ENCODE assay signal across 16 cellular contexts in the genomic region with DNA sequence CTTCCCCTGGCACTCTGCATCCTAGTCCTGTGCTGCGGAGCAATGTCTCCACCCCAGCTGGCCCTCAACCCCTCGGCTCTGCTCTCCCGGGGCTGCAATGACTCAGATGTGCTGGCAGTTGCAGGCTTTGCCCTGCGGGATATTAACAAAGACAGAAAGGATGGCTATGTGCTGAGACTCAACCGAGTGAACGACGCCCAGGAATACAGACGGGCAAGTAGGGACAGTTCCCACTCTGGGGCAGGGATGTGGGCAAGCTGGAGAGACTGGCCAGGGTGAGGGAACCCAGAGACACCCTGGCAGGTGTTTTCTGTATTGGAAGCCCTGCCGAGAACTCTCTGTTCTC. TPM values are rescaled to one million over a fixed set of nuclear protein-coding genes. Genes with fewer than 3 reads are reported as not detected.
DNase-seq lines count a peak whose midpoint lies in the region; ATAC-seq, FAIRE-seq and TF ChIP-seq lines count a peak whose summit lies in the region.
"Had no signal": no experiment of that assay in that cellular context is flagged by ENCODE, and none has a peak within 500 bp of the region (broad histone marks: within the 10 kb centered on the region; RNA-seq: fewer than 3 reads in every experiment).

No MANE protein-coding gene starts in this region.

- H2BK15ac ChIP-seq in H1 (ENCODE audit: low read length) = no peak overlapping the region

- H3K9me3 ChIP-seq in H1 (ENCODE audit: insufficient read depth in 2 of 2, low read depth in 1 of 2, low read length in 1 of 2) (no peaks in the 10 kb centered on the region), right lobe of liver (no peaks in the 10 kb centered on the region)
- H3K9me3 ChIP-seq: BLaER1, upper lobe of left lung had no signal

- TF ChIP-seq CTCF in H1 (IDR thresholded peaks at IDR 0.05; ENCODE audit: control extremely low read depth in 1 of 3, insufficient read depth in 1 of 3, low read depth in 1 of 3, low read length in 3 of 3) (no peak), right lobe of liver (IDR thresholded peaks at IDR 0.05) (no peak)

- H3K4ac ChIP-seq in H1 (replicated peaks; ENCODE audit: insufficient read length, low read depth, low read length) = no peak overlapping the region

- H3K14ac ChIP-seq in H1 (ENCODE audit: insufficient read length) = no peak overlapping the region

- FAIRE-seq in H1 (lab: Jason Lieb, UNC) = no peak
- FAIRE-seq: GM12892 had no signal

- H3K4me2 ChIP-seq in H1 (ENCODE audit: insufficient read depth in 1 of 2, low read depth in 2 of 2, low read length in 2 of 2) = no peak overlapping the region
- H3K4me2 ChIP-seq: BLaER1 had no signal

- H3K27ac ChIP-seq in H1 (ENCODE audit: low read depth, low read length) (no peak overlapping the region), right lobe of liver (peak overlapping the region; percentile 73 to 87 (median 77))
- H3K27ac ChIP-seq: BLaER1, upper lobe of left lung had no signal

- intact Hi-C loops in right lobe of liver (cut with DNase I) = no loop called here

- H4K8ac ChIP-seq in H1 (ENCODE audit: extremely low read depth, insufficient read depth, low read length) = no peak overlapping the region

- no peak for TF ChIP-seq RAD21 in H1 (IDR thresholded peaks at IDR 0.05 in 1 of 2, conservative IDR thresholded peaks at IDR 0.05 in 1 of 2; ENCODE audit: low read depth in 2 of 2, low read length in 2 of 2)

- peak; percentile 51 to 71 (median 68) for ATAC-seq in right lobe of liver
- ATAC-seq in GM18873 (IDR thresholded peaks at IDR 0.05; ENCODE audit: low FRiP score, unreplicated experiment) = no peak
- no peak for ATAC-seq in GM21515 (IDR thresholded peaks at IDR 0.05; ENCODE audit: unreplicated experiment)
- ATAC-seq: naive thymus-derived CD8-positive, alpha-beta T cell had no signal

- no peaks in the 10 kb centered on the region for H3K79me2 ChIP-seq in H1 (ENCODE audit: control insufficient read depth in 1 of 2, insufficient read depth in 2 of 2, low read length in 2 of 2)

- no peaks in the 10 kb centered on the region for H3K23me2 ChIP-seq in H1 (ENCODE audit: low read depth, low read length)

- H3K56ac ChIP-seq in H1 (replicated peaks; ENCODE audit: insufficient read length, low read depth, low read length) = no peak overlapping the region

- H3K4me1 ChIP-seq in H1 (replicated peaks in 1 of 4; ENCODE audit: control insufficient read depth in 3 of 4, insufficient read depth in 4 of 4, low read length in 3 of 4) (peaks cover 5 to 12% (median 8%) of the 10 kb centered on the region in 4 experiments; a peak in 5 of 7 replicates), right lobe of liver (peaks cover 0 to 52% (median 10%) of the 10 kb centered on the region in 4 donors)

- H2BK12ac ChIP-seq in H1 (ENCODE audit: low read depth, low read length) = no peak overlapping the region

- no peak for TF ChIP-seq POLR2A in H1 (IDR thresholded peaks at IDR 0.05; ENCODE audit: control extremely low read depth in 1 of 2, low read depth in 2 of 2, low read length in 2 of 2)
- TF ChIP-seq POLR2A in right lobe of liver (IDR thresholded peaks at IDR 0.05) = no peak

- no peak overlapping the region for H2AK5ac ChIP-seq in H1 (ENCODE audit: low read depth, low read length)

- peak overlapping the region; percentile 20 for H4K5ac ChIP-seq in H1 (ENCODE audit: insufficient read length, low read depth, low read length)

- H3K9ac ChIP-seq in H1 (replicated peaks in 1 of 4; ENCODE audit: extremely low read depth in 1 of 4, low read depth in 3 of 4, low read length in 3 of 4) = no peak overlapping the region
- H3K9ac ChIP-seq: BLaER1 had no signal

- no peaks in the 10 kb centered on the region for H4K20me1 ChIP-seq in H1 (replicated peaks in 1 of 2; ENCODE audit: control insufficient read depth in 1 of 2, insufficient read depth in 2 of 2, low read length in 2 of 2)
- H4K20me1 ChIP-seq: BLaER1 had no signal

- no peaks in the 10 kb centered on the region for H3K79me1 ChIP-seq in H1 (ENCODE audit: low read depth, low read length)

- H4K91ac ChIP-seq in H1 (replicated peaks; ENCODE audit: insufficient read length, low read length) = no peak overlapping the region

- POLR2A ChIA-PET in H1 (lab: Charles Lee; ENCODE audit: partially characterized antibody) = interaction anchor here (1.4 kb wide), 1 partner anchor 143 kb away, joined by 3 read pairs; the partner anchor contains the start of gene EIF4A2

- DNase-seq in AG08395 (ENCODE audit: low spot score) (peak; percentile 33), LoVo (ENCODE audit: low spot score) (peak; percentile 9), H1 (ENCODE audit: low read depth in 1 of 2, low spot score in 2 of 2) (no peak), right lobe of liver (peak in 2 of 3 donors; percentile 64 to 67)
- no peak for DNase-seq in NK-92 treated with Interleukin-12 subunit alpha and Interleukin-12 subunit beta, amount 100 ng/mL, for 24 hours (lab: John Stamatoyannopoulos, UW)
- DNase-seq in stimulated activated CD4-positive, alpha-beta T cell treated with anti-CD3 and anti-CD28 coated beads, Interleukin-4, amount 100 ng/mL, for 4 hours = no peak
- DNase-seq: central memory CD4-positive, alpha-beta T cell; KBM-7; naive thymus-derived CD8-positive, alpha-beta T cell; NCI-H748 treated with DMSO at 0.1 percent for 48 hours; stimulated activated CD4-positive, alpha-beta T cell treated with anti-CD3 and anti-CD28 coated beads, Interleukin-2, amount 100 ng/mL, for 48 hours had no signal

- H3K18ac ChIP-seq in H1 (ENCODE audit: extremely low read depth, low read length) = 0 out of 2 replicates have a peak overlapping the region, but pooled peaks have one; percentile 19

- H3K4me3 ChIP-seq in H1 (ENCODE audit: extremely low read depth in 1 of 4, insufficient read depth in 2 of 4, low read depth in 3 of 4, low read length in 4 of 4) (no peak overlapping the region), right lobe of liver (peak overlapping the region; percentile 20 to 70 (median 48))
- H3K4me3 ChIP-seq: BLaER1, upper lobe of left lung had no signal

- no peak for TF ChIP-seq EP300 in H1 (IDR thresholded peaks at IDR 0.05; ENCODE audit: borderline replicate concordance in 1 of 2, low read depth in 2 of 2, low read length in 2 of 2)

- H2BK120ac ChIP-seq in H1 (replicated peaks; ENCODE audit: low read depth, low read length) = no peak overlapping the region

- WGBS in H1 (ENCODE audit: extremely low coverage in 1 of 2, insufficient coverage in 1 of 2, insufficient read length in 1 of 2, insufficient replicate concordance in 2 of 2, low coverage in 1 of 2, low lambda C conversion rate in 2 of 2, missing lambda C conversion rate in 1 of 2), 2 experiments = 72% methylated on average over 9 of the region's 9 CpGs; no CpG with 5 or more reads in 1 of the 2 experiments
- WGBS in right lobe of liver (ENCODE audit: insufficient coverage, low coverage, low lambda C conversion rate, missing lambda C conversion rate) = 31% methylated on average over 7 of the region's 9 CpGs

- CTCF ChIA-PET in H1 (lab: Charles Lee; ENCODE audit: partially characterized antibody) = interaction anchor here (0.9 to 1.7 kb wide), 4 partner anchors 13 to 25 kb away, joined by 3 to 5 read pairs (median 3); no protein-coding TSS in a partner anchor

- peak overlapping the region; percentile 25; the same call in 1 of the 2 replicates for H2AFZ ChIP-seq in H1 (ENCODE audit: low read length)

- no peak overlapping the region for H3K23ac ChIP-seq in H1 (ENCODE audit: insufficient read length)

- H2BK20ac ChIP-seq in H1 (ENCODE audit: low read length) = no peak overlapping the region; the same call in 1 of the 2 replicates

- H3K27me3 ChIP-seq in H1 (replicated peaks in 1 of 4; ENCODE audit: control insufficient read depth in 3 of 4, extremely low read depth in 1 of 4, insufficient read depth in 3 of 4, low read length in 3 of 4) (no peaks in the 10 kb centered on the region; a peak in 1 of 7 replicates), right lobe of liver (no peaks in the 10 kb centered on the region)
- H3K27me3 ChIP-seq: BLaER1, upper lobe of left lung had no signal

- no peak overlapping the region for H2BK5ac ChIP-seq in H1 (ENCODE audit: low read depth, low read length)

- H3K36me3 ChIP-seq in H1 (ENCODE audit: control insufficient read depth in 2 of 4, insufficient read depth in 4 of 4, low read length in 3 of 4) = no peaks in the 10 kb centered on the region
- H3K36me3 ChIP-seq in right lobe of liver = peaks cover 0 to 6% (median 0%) of the 10 kb centered on the region in 4 donors
- H3K36me3 ChIP-seq: BLaER1, upper lobe of left lung had no signal

RNA-seq across cellular contexts. Expression of gene FETUB, which starts 0.2 kb away (rescaled TPM):
- not detected in 2 replicates for total RNA-seq in H1 (2021; fragmentation: NEBNext Ultra II Directional; extraction: Animal tissue kit (Norgen Biotek cat#: 25700))
- polyA plus RNA-seq in H1 (2011; rRNA removed) = 0.15 TPM in 1 of 2 replicates, not detected in the other
- polyA plus RNA-seq in H1 (2011; cell fraction: cytosol; rRNA removed) = 0.09 TPM
- polyA plus RNA-seq in H1 (2011; cell fraction: nucleus; rRNA removed) = 0.19 TPM
- polyA plus RNA-seq in H1 (2012, experiment 1 of 2) = 0.10 to 0.25 TPM (median 0.19 TPM) in 4 replicates
- polyA plus RNA-seq in H1 (2012, experiment 2 of 2) = not detected
- not detected for polyA plus RNA-seq in H1 (2013, experiment 1 of 2)
- 0.07 TPM for polyA plus RNA-seq in H1 (2013, experiment 2 of 2)
- polyA minus RNA-seq in H1 (2011; rRNA and poly(A)+ RNA removed) = not detected in 2 replicates
- polyA minus RNA-seq in H1 (2011; cell fraction: cytosol; rRNA and poly(A)+ RNA removed) = not detected
- not detected for polyA minus RNA-seq in H1 (2011; cell fraction: nucleus; rRNA and poly(A)+ RNA removed)
- total RNA-seq in right lobe of liver = 100 to 1,000 TPM in 1 of 6 experiments, 10 to 100 TPM in 3, 1 to 10 TPM in 2; 4.4 to 195 (median 47.9) TPM
- total RNA-seq: naive thymus-derived CD8-positive, alpha-beta T cell; upper lobe of left lung had no signal
- polyA plus RNA-seq: naive thymus-derived CD8-positive, alpha-beta T cell had no signal

RNA-seq across cellular contexts. Expression of gene HRG, which starts 25.4 kb away (rescaled TPM):
- total RNA-seq in H1 (2021; fragmentation: NEBNext Ultra II Directional; extraction: Animal tissue kit (Norgen Biotek cat#: 25700)) = 0.15 TPM in 1 of 2 replicates, not detected in the other
- 0.03 TPM in 1 of 2 replicates, not detected in the other for polyA plus RNA-seq in H1 (2011; rRNA removed)
- not detected for polyA plus RNA-seq in H1 (2011; cell fraction: cytosol; rRNA removed)
- not detected for polyA plus RNA-seq in H1 (2011; cell fraction: nucleus; rRNA removed)
- polyA plus RNA-seq in H1 (2012, experiment 1 of 2) = 0.21 TPM in 1 of 4 replicates, not detected in the others
- not detected for polyA plus RNA-seq in H1 (2012, experiment 2 of 2)
- polyA plus RNA-seq in H1 (2013, experiment 1 of 2) = 0.22 TPM
- polyA plus RNA-seq in H1 (2013, experiment 2 of 2) = 0.17 TPM
- polyA minus RNA-seq in H1 (2011; rRNA and poly(A)+ RNA removed) = not detected in 2 replicates
- not detected for polyA minus RNA-seq in H1 (2011; cell fraction: cytosol; rRNA and poly(A)+ RNA removed)
- polyA minus RNA-seq in H1 (2011; cell fraction: nucleus; rRNA and poly(A)+ RNA removed) = not detected
- 1,000 to 10,000 TPM in 2 of 6 experiments, 100 to 1,000 TPM in 4; 378 to 1,312 (median 664) TPM for total RNA-seq in right lobe of liver
- total RNA-seq: naive thymus-derived CD8-positive, alpha-beta T cell had no signal
- polyA plus RNA-seq: naive thymus-derived CD8-positive, alpha-beta T cell had no signal

RNA-seq across cellular contexts. Expression of gene AHSG, which starts 27.6 kb away (rescaled TPM):
- total RNA-seq in H1 (2021; fragmentation: NEBNext Ultra II Directional; extraction: Animal tissue kit (Norgen Biotek cat#: 25700)) = 0.78 and 1.1 TPM in 2 replicates
- 0.68 and 0.86 TPM in 2 replicates for polyA plus RNA-seq in H1 (2011; rRNA removed)
- polyA plus RNA-seq in H1 (2011; cell fraction: cytosol; rRNA removed) = 2.4 TPM
- polyA plus RNA-seq in H1 (2011; cell fraction: nucleus; rRNA removed) = 0.47 TPM
- polyA plus RNA-seq in H1 (2012, experiment 1 of 2) = 0.46 to 1.1 TPM (median 0.57 TPM) in 4 replicates
- polyA plus RNA-seq in H1 (2012, experiment 2 of 2) = 0.46 TPM
- 0.69 TPM for polyA plus RNA-seq in H1 (2013, experiment 1 of 2)
- 0.61 TPM for polyA plus RNA-seq in H1 (2013, experiment 2 of 2)
- polyA minus RNA-seq in H1 (2011; rRNA and poly(A)+ RNA removed) = 0.46 TPM in 1 of 2 replicates, not detected in the other
- 0.66 TPM for polyA minus RNA-seq in H1 (2011; cell fraction: cytosol; rRNA and poly(A)+ RNA removed)
- 0.50 TPM for polyA minus RNA-seq in H1 (2011; cell fraction: nucleus; rRNA and poly(A)+ RNA removed)
- total RNA-seq in right lobe of liver = 1,000 to 10,000 TPM in 4 of 6 experiments, 100 to 1,000 TPM in 2; 718 to 1,905 (median 1,079) TPM
- total RNA-seq: naive thymus-derived CD8-positive, alpha-beta T cell had no signal
- polyA plus RNA-seq: naive thymus-derived CD8-positive, alpha-beta T cell had no signal

Comparison
In these comparisons a context has a peak if more than half of its experiments do, and no peak if none do; other contexts are left out.
1. DNase-seq: peak in AG08395 (single experiment), LoVo (single experiment) and right lobe of liver (2 of 3); none in H1 (0 of 2), NK-92 treated with Interleukin-12 subunit alpha and Interleukin-12 subunit beta, amount 100 ng/mL, for 24 hours (single experiment) and stimulated activated CD4-positive, alpha-beta T cell treated with anti-CD3 and anti-CD28 coated beads, Interleukin-4, amount 100 ng/mL, for 4 hours (0 of 2).
2. H3K4me3 ChIP-seq: peak in right lobe of liver (3 of 3); none in H1 (0 of 4).
3. ATAC-seq: peak in right lobe of liver (4 of 4); none in GM18873 (single experiment) and GM21515 (single experiment).
4. RNA of gene HRG, which starts 25.4 kb away (total RNA-seq): 378 to 1,312 TPM in right lobe of liver; 0.15 TPM in H1; every median in the first group is over 100 times any median in the second.
5. RNA of gene AHSG, which starts 27.6 kb away (total RNA-seq): 718 to 1,905 TPM in right lobe of liver; 0.78 to 1.1 TPM in H1; every median in the first group is over 100 times any median in the second.